In genomic region chrX:154370882-154371770, GRCh38 we compare ENCODE assay signal across 1 cellular context.
TF ChIP-seq lines count a peak whose summit lies in the region.

No MANE protein-coding gene starts in this region.

TF ChIP-seq in K562, 482 proteins besides CTCF, POLR2A, EP300 and RAD21 (continues in another document):
- TF ChIP-seq ARID3B (CRISPR knock-in tag; IDR thresholded peaks at IDR 0.05; ENCODE audit: borderline replicate concordance) = no peak
- peak; percentile 55; the same call in 1 of the 2 replicates for TF ChIP-seq NR2C2 (CRISPR knock-in tag; IDR thresholded peaks at IDR 0.05)
- TF ChIP-seq NR2C2 (tag; IDR thresholded peaks at IDR 0.05) = no peak
- peak; percentile 18; the same call in 1 of the 2 replicates for TF ChIP-seq SMAD4 (CRISPR knock-in tag; conservative IDR thresholded peaks at IDR 0.05)
- TF ChIP-seq RB1 (IDR thresholded peaks at IDR 0.05; ENCODE audit: low read depth) = peak; percentile 89
- peak; percentile 100 for TF ChIP-seq POLR2G (IDR thresholded peaks at IDR 0.05; ENCODE audit: low read depth, low read length)
- TF ChIP-seq LCOR (CRISPR knock-in tag; IDR thresholded peaks at IDR 0.05) = peak; percentile 83
- TF ChIP-seq HNRNPLL (IDR thresholded peaks at IDR 0.05; ENCODE audit: low read depth, low read length, poor library complexity, severe bottlenecking) = peak; percentile 31
- TF ChIP-seq SAFB (IDR thresholded peaks at IDR 0.05; ENCODE audit: borderline replicate concordance, low read depth, low read length) = peak; percentile 86
- peak; percentile 100 for TF ChIP-seq KDM5B (IDR thresholded peaks at IDR 0.05; ENCODE audit: insufficient replicate concordance, low read depth, low read length)
- no peak for TF ChIP-seq ATF1 (CRISPR knock-in tag; IDR thresholded peaks at IDR 0.05)
- TF ChIP-seq ATF1 (tag; IDR thresholded peaks at IDR 0.05) = peak; percentile 51
- no peak for TF ChIP-seq ESRRB (CRISPR knock-in tag; IDR thresholded peaks at IDR 0.05; ENCODE audit: borderline replicate concordance)
- TF ChIP-seq ZEB2 (IDR thresholded peaks at IDR 0.05) = peak; percentile 66; the same call in 1 of the 2 replicates
- peak; percentile 34 to 96; a peak in 2 of 4 replicates for TF ChIP-seq NONO (IDR thresholded peaks at IDR 0.05; ENCODE audit: low read depth in 2 of 2, low read length in 1 of 2)
- TF ChIP-seq GATAD2A (IDR thresholded peaks at IDR 0.05) = 0 out of 2 replicates have a peak, but pooled peaks have one; percentile 14
- no peak for TF ChIP-seq ZNF584 (CRISPR knock-in tag; IDR thresholded peaks at IDR 0.05; ENCODE audit: low read depth)
- 0 out of 2 replicates have a peak, but pooled peaks have one; percentile 49 for TF ChIP-seq PHB (CRISPR knock-in tag; IDR thresholded peaks at IDR 0.05)
- TF ChIP-seq PML (IDR thresholded peaks at IDR 0.05; ENCODE audit: low read length) = peak; percentile 38; the same call in 1 of the 2 replicates
- no peak for TF ChIP-seq ZBTB40 (IDR thresholded peaks at IDR 0.05)
- no peak; the same call in 1 of the 2 replicates for TF ChIP-seq ZBTB40 (CRISPR knock-in tag; IDR thresholded peaks at IDR 0.05)
- TF ChIP-seq ZNF57 (CRISPR knock-in tag; IDR thresholded peaks at IDR 0.05) = no peak
- peak; percentile 84 for TF ChIP-seq TFAP4 (CRISPR knock-in tag; IDR thresholded peaks at IDR 0.05; ENCODE audit: borderline replicate concordance)
- TF ChIP-seq POLR2B (IDR thresholded peaks at IDR 0.05; ENCODE audit: low read depth, partially characterized antibody) = peak; percentile 98
- TF ChIP-seq SP1 (CRISPR knock-in tag; IDR thresholded peaks at IDR 0.05) = peak; percentile 97
- TF ChIP-seq ZNF830 (CRISPR knock-in tag; IDR thresholded peaks at IDR 0.05) = 0 out of 2 replicates have a peak, but pooled peaks have one; percentile 80
- TF ChIP-seq ZNF41 (CRISPR knock-in tag; conservative IDR thresholded peaks at IDR 0.05) = no peak
- no peak for TF ChIP-seq ELF4 (CRISPR knock-in tag; IDR thresholded peaks at IDR 0.05)
- TF ChIP-seq NEUROD1 (IDR thresholded peaks at IDR 0.05; ENCODE audit: borderline replicate concordance, low read depth, low read length, partially characterized antibody) = peak; percentile 91
- no peak for TF ChIP-seq ZNF449 (CRISPR knock-in tag; IDR thresholded peaks at IDR 0.05)
- TF ChIP-seq EP400 (IDR thresholded peaks at IDR 0.05) = peak; percentile 46; the same call in 1 of the 2 replicates
- TF ChIP-seq TAL1 (IDR thresholded peaks at IDR 0.05) = no peak
- TF ChIP-seq TARDBP (IDR thresholded peaks at IDR 0.05) = peak; percentile 64; the same call in 1 of the 2 replicates
- TF ChIP-seq MCM5 (IDR thresholded peaks at IDR 0.05; ENCODE audit: low read depth) = no peak
- peak; percentile 56 to 70 for TF ChIP-seq NRF1 (conservative IDR thresholded peaks at IDR 0.05 in 1 of 2, IDR thresholded peaks at IDR 0.05 in 1 of 2)
- TF ChIP-seq CSDE1 (IDR thresholded peaks at IDR 0.05) = peak in 1 of 2 experiments; percentile 75; a peak in 1 of 4 replicates
- TF ChIP-seq GABPB1 (CRISPR knock-in tag; IDR thresholded peaks at IDR 0.05) = peak; percentile 57; the same call in 1 of the 2 replicates
- 0 out of 2 replicates have a peak, but pooled peaks have one; percentile 47 for TF ChIP-seq E2F3 (CRISPR knock-in tag; IDR thresholded peaks at IDR 0.05)
- TF ChIP-seq ZBTB2 (IDR thresholded peaks at IDR 0.05) = 0 out of 2 replicates have a peak, but pooled peaks have one; percentile 22
- peak; percentile 92 for TF ChIP-seq AFF4 (CRISPR knock-in tag; IDR thresholded peaks at IDR 0.05)
- peak; percentile 64; the same call in 1 of the 2 replicates for TF ChIP-seq RNF2 (IDR thresholded peaks at IDR 0.05)
- TF ChIP-seq TAF7 (tag; IDR thresholded peaks at IDR 0.05) = peak; percentile 77
- no peak for TF ChIP-seq RHOXF2B (CRISPR knock-in tag; conservative IDR thresholded peaks at IDR 0.05)
- peak; percentile 58 to 81 for TF ChIP-seq MNT (conservative IDR thresholded peaks at IDR 0.05)
- no peak for TF ChIP-seq TGIF2 (CRISPR knock-in tag; IDR thresholded peaks at IDR 0.05)
- TF ChIP-seq ZNF174 (CRISPR knock-in tag; IDR thresholded peaks at IDR 0.05) = no peak
- TF ChIP-seq SUPT5H (IDR thresholded peaks at IDR 0.05) = peak; percentile 98
- TF ChIP-seq ILK (tag; IDR thresholded peaks at IDR 0.05; ENCODE audit: borderline replicate concordance, low read depth) = no peak
- peak; percentile 65 for TF ChIP-seq NFIC (IDR thresholded peaks at IDR 0.05)
- no peak for TF ChIP-seq ZNF23 (CRISPR knock-in tag; IDR thresholded peaks at IDR 0.05)
